Comparison of ENCODE assay signal across 8 cellular contexts in the genomic region with DNA sequence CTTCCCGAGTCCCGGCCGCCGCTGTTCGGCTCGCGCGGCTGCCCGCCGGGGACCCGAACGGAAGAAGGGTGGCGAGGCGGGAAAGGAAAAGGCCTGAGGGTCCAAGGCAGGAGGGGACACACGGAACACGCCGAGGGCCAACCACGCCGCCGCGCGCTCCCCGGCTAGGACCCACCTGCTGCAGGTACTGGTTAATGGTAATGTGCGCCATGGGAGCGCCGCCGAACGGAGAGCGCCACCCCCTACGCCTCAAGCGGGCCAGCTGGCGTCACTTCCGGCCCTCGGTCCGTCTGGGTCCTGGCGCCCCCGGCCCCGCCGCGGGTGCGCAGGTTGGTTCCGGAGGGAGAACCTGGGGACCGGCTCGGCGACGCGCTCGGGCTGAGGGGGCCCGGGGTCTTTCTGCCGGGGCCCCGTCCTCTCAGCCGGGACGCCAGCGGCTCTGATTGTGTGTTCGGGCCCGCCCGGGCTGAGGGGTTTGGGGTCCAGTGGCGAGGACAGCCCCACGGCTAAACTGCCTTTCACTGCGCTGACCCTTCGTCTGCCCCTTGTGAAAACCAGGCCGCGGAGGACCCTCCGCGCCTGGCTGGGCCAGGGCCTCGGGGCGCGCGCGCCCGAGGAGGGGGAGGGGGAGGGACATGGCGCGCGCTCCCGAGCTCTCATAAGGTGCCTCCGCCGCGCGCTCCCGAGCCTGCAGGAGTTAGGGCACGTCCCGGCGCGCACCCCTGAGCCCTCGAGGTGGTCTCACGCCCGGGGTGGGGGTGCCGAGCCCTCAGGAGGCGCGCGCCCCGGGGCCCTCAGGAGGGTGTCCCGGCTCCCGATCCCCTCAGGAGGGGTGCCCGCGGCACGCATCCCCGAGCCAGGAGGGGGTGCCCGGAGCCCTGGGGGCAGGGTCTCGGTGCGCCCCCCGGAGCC. TPM values are rescaled to one million over a fixed set of nuclear protein-coding genes. Genes with fewer than 3 reads are reported as not detected.
DNase-seq lines count a peak whose midpoint lies in the region; ATAC-seq lines count a peak whose summit lies in the region.

TSS of gene PCID2 (minus strand) at position 246 of the 912 bp plus-strand sequence. CDS start at position 211, 35 bp downstream.

- H3K9me3 Mint-ChIP-seq in CD4-positive, alpha-beta memory T cell = peaks cover 0 to 3% (median 0%) of the 10 kb centered on the region in 8 donors

- H3K27me3 Mint-ChIP-seq in CD4-positive, alpha-beta memory T cell = no peaks in the 10 kb centered on the region

- no peaks in the 10 kb centered on the region for H3K9me3 ChIP-seq in CD4-positive, alpha-beta memory T cell (ENCODE audit: control insufficient read depth in 1 of 2, low read length in 2 of 2)

- no peaks in the 10 kb centered on the region for H3K27me3 ChIP-seq in CD4-positive, alpha-beta memory T cell (ENCODE audit: insufficient read depth, low read length)

- intact Hi-C loops in CD4-positive, alpha-beta memory T cell (cut with micrococcal nuclease) = loop anchor here (1.0 to 5.0 kb wide), 6 partner anchors 24 to 240 kb away; partner anchors contain the start of gene LAMP1

- peaks cover 21 to 42% of the 10 kb centered on the region in 2 donors for H3K36me3 Mint-ChIP-seq in CD4-positive, alpha-beta memory T cell

- CTCF ChIA-PET in CD4-positive, alpha-beta memory T cell (lab: Charles Lee; ENCODE audit: partially characterized antibody) = interaction anchor here (2.5 kb wide), 1 partner anchor 24 kb away, joined by 8 read pairs; no protein-coding TSS in a partner anchor

- ATAC-seq in GM19452 (IDR thresholded peaks at IDR 0.05; ENCODE audit: unreplicated experiment) = peak; percentile 75

- POLR2A ChIA-PET in CD4-positive, alpha-beta memory T cell (lab: Charles Lee; ENCODE audit: partially characterized antibody) = interaction anchor here (0.7 to 4.5 kb wide), 23 partner anchors 8 to 282 kb away, joined by 3 to 66 read pairs (median 6); partner anchors contain the start of genes DCUN1D2, LAMP1 and MCF2L

- H3K4me3 Mint-ChIP-seq in CD4-positive, alpha-beta memory T cell = peak within 1 kb of the TSS; percentile 86 to 92 (median 90)

- H3K4me3 ChIP-seq in CD4-positive, alpha-beta memory T cell (ENCODE audit: low read length in 2 of 2) = peak within 1 kb of the TSS; percentile 73 to 80

- H3K4me1 ChIP-seq in CD4-positive, alpha-beta memory T cell (ENCODE audit: insufficient read depth, low read length) = peaks cover 78% of the 10 kb centered on the region

- peak within 1 kb of the TSS; percentile 89 to 96 (median 95) for H3K27ac Mint-ChIP-seq in CD4-positive, alpha-beta memory T cell

- DNase-seq in CD4-positive, alpha-beta memory T cell = peak; percentile 89 to 95 (median 91)
- DNase-seq in HK-2 (ENCODE audit: unreplicated experiment) (peak; percentile 84), medulla oblongata (ENCODE audit: extremely low spot score) (peak; percentile 92)
- peak; percentile 80 for DNase-seq in NK-92 treated with Interleukin-12 subunit alpha and Interleukin-12 subunit beta, amount 100 ng/mL, for 24 hours (lab: John Stamatoyannopoulos, UW)
- DNase-seq in activated CD8-positive, alpha-beta memory T cell treated with anti-CD3 and anti-CD28 coated beads for 24 hours = peak; percentile 98
- DNase-seq in effector CD8-positive, alpha-beta T cell (lab: John Stamatoyannopoulos, UW) = peak; percentile 82
- DNase-seq in stimulated activated CD8-positive, alpha-beta memory T cell treated with anti-CD3 and anti-CD28 coated beads, Interleukin-12 subunit alpha, Interleukin-12 subunit beta, amount 100 ng/mL, for 1 hour (ENCODE audit: low read depth) = peak; percentile 82

- H3K27ac ChIP-seq in CD4-positive, alpha-beta memory T cell (ENCODE audit: low read depth, low read length) = peak within 1 kb of the TSS; percentile 89

- peaks cover 43 to 64% (median 53%) of the 10 kb centered on the region in 4 donors for H3K4me1 Mint-ChIP-seq in CD4-positive, alpha-beta memory T cell

- peaks cover 9% of the 10 kb centered on the region for H3K36me3 ChIP-seq in CD4-positive, alpha-beta memory T cell (ENCODE audit: insufficient read depth, low read length)

RNA-seq across cellular contexts. Expression of gene PCID2, which starts in this region (rescaled TPM):
- total RNA-seq in CD4-positive, alpha-beta memory T cell = 10 to 100 TPM; 78.2 to 79.8 TPM
- 100 to 1,000 TPM in 1 of 2 donors, 10 to 100 TPM in 1; 84.8 to 100 TPM for polyA plus RNA-seq in CD4-positive, alpha-beta memory T cell

Comparison
In these comparisons a context has a peak if more than half of its experiments do, and no peak if none do; other contexts are left out.
1. Peak in every context shown above with its lines: DNase-seq, ATAC-seq, H3K4me3 ChIP-seq and H3K27ac ChIP-seq.